In genomic region chr14:69246331-69246730, GRCh38 we compare ENCODE assay signal across 24 cellular contexts. TPM values are rescaled to one million over a fixed set of nuclear protein-coding genes. Genes with fewer than 3 reads are reported as not detected.
"Had no signal": no experiment of that assay in that cellular context is flagged by ENCODE, and none has a peak within 500 bp of the region (broad histone marks: within the 10 kb centered on the region; RNA-seq: fewer than 3 reads in every experiment).

No MANE protein-coding gene starts in this region.

- H3K27ac Mint-ChIP-seq: activated B cell treated with CpG ODN at 0.5 μM for 24 hours; activated CD8-positive, alpha-beta T cell treated with anti-CD3 and anti-CD28 coated beads for 36 hours; activated T-helper 17 cell treated with anti-CD3 and anti-CD28 coated beads, Interleukin-2, amount 50 U/mL, for 72 hours; natural killer cell had no signal

- H3K9me3 Mint-ChIP-seq: activated B cell treated with CpG ODN at 0.5 μM for 24 hours; activated CD8-positive, alpha-beta T cell treated with anti-CD3 and anti-CD28 coated beads for 36 hours; activated T-helper 17 cell treated with anti-CD3 and anti-CD28 coated beads, Interleukin-2, amount 50 U/mL, for 72 hours; natural killer cell; stimulated activated naive CD8-positive, alpha-beta T cell treated with anti-CD3 and anti-CD28 coated beads, Interleukin-15, amount 100 ng/mL, for 72 hours had no signal

- H3K4me2 ChIP-seq: smooth muscle cell had no signal

- H3K4me1 ChIP-seq: body of pancreas, parathyroid adenoma, upper lobe of left lung had no signal

- FAIRE-seq: colon had no signal

- ATAC-seq: activated CD8-positive, alpha-beta T cell treated with anti-CD3 and anti-CD28 coated beads for 36 hours; activated T-helper 17 cell treated with anti-CD3 and anti-CD28 coated beads, Interleukin-2, amount 50 U/mL, for 72 hours; body of pancreas; left colon; lower lobe of right lung; natural killer cell; sciatic nerve; stimulated activated naive CD8-positive, alpha-beta T cell treated with anti-CD3 and anti-CD28 coated beads, Interleukin-15, amount 100 ng/mL, for 72 hours had no signal

- H3K9ac ChIP-seq: parathyroid adenoma had no signal

- H3K4me3 ChIP-seq: body of pancreas, dorsolateral prefrontal cortex, lower lobe of right lung, smooth muscle cell, suprapubic skin, upper lobe of left lung had no signal

- H3K9me3 ChIP-seq: body of pancreas, lower lobe of right lung, neutrophil, suprapubic skin, upper lobe of left lung had no signal

- H3K79me2 ChIP-seq: parathyroid adenoma had no signal

- H2AFZ ChIP-seq: parathyroid adenoma had no signal

- H3K27ac ChIP-seq: body of pancreas, dorsolateral prefrontal cortex, neutrophil, parathyroid adenoma, upper lobe of left lung had no signal

- H3K27me3 ChIP-seq: body of pancreas, dorsolateral prefrontal cortex, neutrophil, suprapubic skin, upper lobe of left lung had no signal

- DNase-seq: activated B cell treated with CpG ODN at 0.5 μM for 24 hours; activated CD4-positive, alpha-beta T cell treated with anti-CD3 and anti-CD28 coated beads for 48 hours; activated CD8-positive, alpha-beta T cell treated with anti-CD3 and anti-CD28 coated beads for 36 hours; activated naive CD4-positive, alpha-beta T cell treated with Interleukin-2 at 50 U/mL for 16 hours; activated T-cell treated with anti-CD3 and anti-CD28 coated beads, Interleukin-2, amount 50 U/mL, for 1 hour; body of pancreas; caudate nucleus; dorsolateral prefrontal cortex; foreskin melanocyte; hypothalamus; islet precursor cell; left colon; lower lobe of right lung; natural killer cell; stimulated activated CD4-positive, alpha-beta T cell treated with anti-CD3 and anti-CD28 coated beads, Interleukin-4, amount 100 ng/mL, for 1 hour; stimulated activated naive CD8-positive, alpha-beta T cell treated with anti-CD3 and anti-CD28 coated beads, Interleukin-15, amount 100 ng/mL, for 72 hours; upper lobe of left lung had no signal

RNA-seq across cellular contexts. Expression of gene GALNT16, which starts 13.6 kb away (rescaled TPM):
- total RNA-seq: activated CD8-positive, alpha-beta T cell treated with anti-CD3 and anti-CD28 coated beads for 36 hours; natural killer cell had no signal
